In genomic region chr10:110346914-110347313, GRCh38 we compare ENCODE assay signal across 3 cellular contexts.
TF ChIP-seq lines count a peak whose summit lies in the region.

No MANE protein-coding gene starts in this region.

TF ChIP-seq in HepG2, 621 proteins besides CTCF, POLR2A, EP300 and RAD21:
- TF ChIP-seq MED8 (CRISPR knock-in tag; IDR thresholded peaks at IDR 0.05; ENCODE audit: insufficient replicate concordance) (no peak), ZNF776 (CRISPR knock-in tag; IDR thresholded peaks at IDR 0.05) (no peak), ATF7 (IDR thresholded peaks at IDR 0.05) (peak; percentile 74), ATF7 (CRISPR knock-in tag; IDR thresholded peaks at IDR 0.05) (no peak), MIER2 (CRISPR knock-in tag; IDR thresholded peaks at IDR 0.05) (no peak), SMC3 (IDR thresholded peaks at IDR 0.05; ENCODE audit: low read length) (no peak), SIX1 (CRISPR knock-in tag; IDR thresholded peaks at IDR 0.05; ENCODE audit: borderline replicate concordance) (no peak)

TF ChIP-seq in IMR-90, 13 proteins besides CTCF, POLR2A, EP300 and RAD21:
- TF ChIP-seq MXI1 (IDR thresholded peaks at IDR 0.05; ENCODE audit: borderline replicate concordance, low read depth, low read length) (no peak), SMC3 (IDR thresholded peaks at IDR 0.05; ENCODE audit: low read depth, low read length) (no peak), MAZ (IDR thresholded peaks at IDR 0.05; ENCODE audit: borderline replicate concordance, low read depth, low read length) (no peak), RCOR1 (IDR thresholded peaks at IDR 0.05; ENCODE audit: insufficient replicate concordance, low read length) (no peak), BHLHE40 (IDR thresholded peaks at IDR 0.05; ENCODE audit: low read depth, low read length) (no peak), USF2 (IDR thresholded peaks at IDR 0.05; ENCODE audit: low read depth, low read length) (no peak), MAFK (IDR thresholded peaks at IDR 0.05; ENCODE audit: low read depth, low read length) (no peak), FOS (IDR thresholded peaks at IDR 0.05; ENCODE audit: low read depth, low read length) (no peak), RFX5 (IDR thresholded peaks at IDR 0.05; ENCODE audit: low read depth, low read length) (no peak), CHD1 (IDR thresholded peaks at IDR 0.05; ENCODE audit: low read depth, low read length) (no peak), CEBPB (IDR thresholded peaks at IDR 0.05; ENCODE audit: low read depth, low read length) (no peak), NFE2L2 (IDR thresholded peaks at IDR 0.05; ENCODE audit: low read depth, low read length) (no peak)
- TF ChIP-seq, protein P1, sequence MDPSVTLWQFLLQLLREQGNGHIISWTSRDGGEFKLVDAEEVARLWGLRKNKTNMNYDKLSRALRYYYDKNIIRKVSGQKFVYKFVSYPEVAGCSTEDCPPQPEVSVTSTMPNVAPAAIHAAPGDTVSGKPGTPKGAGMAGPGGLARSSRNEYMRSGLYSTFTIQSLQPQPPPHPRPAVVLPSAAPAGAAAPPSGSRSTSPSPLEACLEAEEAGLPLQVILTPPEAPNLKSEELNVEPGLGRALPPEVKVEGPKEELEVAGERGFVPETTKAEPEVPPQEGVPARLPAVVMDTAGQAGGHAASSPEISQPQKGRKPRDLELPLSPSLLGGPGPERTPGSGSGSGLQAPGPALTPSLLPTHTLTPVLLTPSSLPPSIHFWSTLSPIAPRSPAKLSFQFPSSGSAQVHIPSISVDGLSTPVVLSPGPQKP (IDR thresholded peaks at IDR 0.05; ENCODE audit: borderline replicate concordance, low read depth, low read length): no peak

TF ChIP-seq in K562, 482 proteins besides CTCF, POLR2A, EP300 and RAD21:
- TF ChIP-seq, protein P2, sequence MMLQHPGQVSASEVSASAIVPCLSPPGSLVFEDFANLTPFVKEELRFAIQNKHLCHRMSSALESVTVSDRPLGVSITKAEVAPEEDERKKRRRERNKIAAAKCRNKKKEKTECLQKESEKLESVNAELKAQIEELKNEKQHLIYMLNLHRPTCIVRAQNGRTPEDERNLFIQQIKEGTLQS (IDR thresholded peaks at IDR 0.05): peak; percentile 30; the same call in 1 of the 2 replicates
- TF ChIP-seq, protein P2 (CRISPR knock-in tag; conservative IDR thresholded peaks at IDR 0.05): no peak
- no peak for TF ChIP-seq KHSRP (IDR thresholded peaks at IDR 0.05)
- TF ChIP-seq SMARCB1 (IDR thresholded peaks at IDR 0.05; ENCODE audit: insufficient read length, low read depth): no peak
TF ChIP-seq in K562: peak in this region for 1.
